ENCODE assay signal across 1 cellular context in genomic region chr6:98633886-98634285, GRCh38.
TF ChIP-seq lines count a peak whose summit lies in the region.

No MANE protein-coding gene starts in this region.

TF ChIP-seq in WTC11, 78 proteins besides CTCF, POLR2A, EP300 and RAD21 (continued from another document):
- TF ChIP-seq HMGXB4 (CRISPR knock-in tag; IDR thresholded peaks at IDR 0.05) (no peak), ZNF512 (CRISPR knock-in tag; IDR thresholded peaks at IDR 0.05; ENCODE audit: borderline replicate concordance) (no peak), SMAD3 (CRISPR knock-in tag; IDR thresholded peaks at IDR 0.05; ENCODE audit: borderline replicate concordance) (no peak), NR1H2 (CRISPR knock-in tag; IDR thresholded peaks at IDR 0.05) (no peak), EMX1 (CRISPR knock-in tag; IDR thresholded peaks at IDR 0.05) (no peak), ZNF263 (CRISPR knock-in tag; IDR thresholded peaks at IDR 0.05; ENCODE audit: low read depth) (no peak), ZNF425 (CRISPR knock-in tag; conservative IDR thresholded peaks at IDR 0.05) (no peak)
